In genomic region chr2:222257645-222258044, GRCh38 we compare ENCODE assay signal across 22 cellular contexts. TPM values are rescaled to one million over a fixed set of nuclear protein-coding genes. Genes with fewer than 3 reads are reported as not detected.
"Had no signal": no experiment of that assay in that cellular context is flagged by ENCODE, and none has a peak within 500 bp of the region (broad histone marks: within the 10 kb centered on the region; RNA-seq: fewer than 3 reads in every experiment).

No MANE protein-coding gene starts in this region.

- H3K9me3 Mint-ChIP-seq: memory B cell; natural killer cell treated with Interleukin-12 subunit alpha and Interleukin-12 subunit beta and Interleukin-15 and Interleukin-18, amount 100 ng/mL, for 72 hours had no signal

- H3K4me1 ChIP-seq: left ventricle myocardium inferior, lower lobe of right lung, right atrium auricular region, sigmoid colon, transverse colon had no signal

- H3K4me3 Mint-ChIP-seq: memory B cell; natural killer cell treated with Interleukin-12 subunit alpha and Interleukin-12 subunit beta and Interleukin-15 and Interleukin-18, amount 100 ng/mL, for 72 hours; stimulated activated naive B cell treated with anti-CD40 and anti-IgM and Interleukin-4, amounts not matched to agents 10 μg/mL and 1 μg/mL and 100 μg/mL, for 72 hours; stimulated activated naive CD8-positive, alpha-beta T cell treated with anti-CD3 and anti-CD28 coated beads, Interleukin-15, amount 100 ng/mL, for 72 hours had no signal

- H3K36me3 ChIP-seq: left ventricle myocardium inferior, lower lobe of right lung, right atrium auricular region, sigmoid colon, thoracic aorta, transverse colon had no signal

- H3K4me1 Mint-ChIP-seq: memory B cell; stimulated activated naive B cell treated with anti-CD40 and anti-IgM and Interleukin-4, amounts not matched to agents 10 μg/mL and 1 μg/mL and 100 μg/mL, for 72 hours; stimulated activated naive CD8-positive, alpha-beta T cell treated with anti-CD3 and anti-CD28 coated beads, Interleukin-15, amount 100 ng/mL, for 72 hours had no signal

- H3K9me3 ChIP-seq: left ventricle myocardium inferior, lower lobe of right lung, right atrium auricular region, sigmoid colon, thoracic aorta, transverse colon had no signal

- DNase-seq: cerebellar nuclear complex; effector CD4-positive, alpha-beta T cell; foreskin melanocyte; head of caudate nucleus; hippocampal formation; islet precursor cell; left ventricle myocardium inferior; lower lobe of right lung; midbrain; sigmoid colon; stimulated activated CD4-positive, alpha-beta T cell treated with anti-CD3 and anti-CD28 coated beads, Interleukin-2, amount 100 ng/mL, for 24 hours; stimulated activated CD4-positive, alpha-beta T cell treated with anti-CD3 and anti-CD28 coated beads, Interleukin-4, amount 100 ng/mL, for 4 hours; stimulated activated naive B cell treated with anti-CD40 and anti-IgM and Interleukin-4, amounts not matched to agents 10 μg/mL and 1 μg/mL and 100 μg/mL, for 72 hours; stimulated activated naive CD8-positive, alpha-beta T cell treated with anti-CD3 and anti-CD28 coated beads, Interleukin-15, amount 100 ng/mL, for 72 hours; substantia nigra; transverse colon had no signal

- H3K27ac Mint-ChIP-seq: memory B cell; natural killer cell treated with Interleukin-12 subunit alpha and Interleukin-12 subunit beta and Interleukin-15 and Interleukin-18, amount 100 ng/mL, for 72 hours; stimulated activated naive B cell treated with anti-CD40 and anti-IgM and Interleukin-4, amounts not matched to agents 10 μg/mL and 1 μg/mL and 100 μg/mL, for 72 hours; stimulated activated naive CD8-positive, alpha-beta T cell treated with anti-CD3 and anti-CD28 coated beads, Interleukin-15, amount 100 ng/mL, for 72 hours had no signal

- H3K4me3 ChIP-seq: left ventricle myocardium inferior, lower lobe of right lung, right atrium auricular region, sigmoid colon, skin epidermis, thoracic aorta, transverse colon had no signal

- H3K27ac ChIP-seq: left ventricle myocardium inferior, lower lobe of right lung, right atrium auricular region, sigmoid colon, skin epidermis, thoracic aorta, transverse colon had no signal

- H3K36me3 Mint-ChIP-seq: memory B cell; natural killer cell treated with Interleukin-12 subunit alpha and Interleukin-12 subunit beta and Interleukin-15 and Interleukin-18, amount 100 ng/mL, for 72 hours; stimulated activated naive B cell treated with anti-CD40 and anti-IgM and Interleukin-4, amounts not matched to agents 10 μg/mL and 1 μg/mL and 100 μg/mL, for 72 hours had no signal

- H3K27me3 ChIP-seq: right atrium auricular region had no signal

- ATAC-seq: lower lobe of right lung; natural killer cell treated with Interleukin-12 subunit alpha and Interleukin-12 subunit beta and Interleukin-15 and Interleukin-18, amount 100 ng/mL, for 72 hours; stimulated activated naive B cell treated with anti-CD40 and anti-IgM and Interleukin-4, amounts not matched to agents 10 μg/mL and 1 μg/mL and 100 μg/mL, for 72 hours; stimulated activated naive CD8-positive, alpha-beta T cell treated with anti-CD3 and anti-CD28 coated beads, Interleukin-15, amount 100 ng/mL, for 72 hours had no signal

RNA-seq across cellular contexts. Expression of gene PAX3, which starts 41.2 kb away (rescaled TPM):
- total RNA-seq: dermis microvascular lymphatic vessel endothelial cell; lower lobe of right lung; natural killer cell treated with Interleukin-12 subunit alpha and Interleukin-12 subunit beta and Interleukin-15 and Interleukin-18, amount 100 ng/mL, for 72 hours; sigmoid colon; thoracic aorta; transverse colon had no signal
